15 cellular contexts compared by ENCODE assay signal in genomic region chr2:120972286-120972685, GRCh38.
DNase-seq lines count a peak whose midpoint lies in the region; ATAC-seq and TF ChIP-seq lines count a peak whose summit lies in the region.
"Had no signal": no experiment of that assay in that cellular context is flagged by ENCODE, and none has a peak within 500 bp of the region (broad histone marks: within the 10 kb centered on the region; RNA-seq: fewer than 3 reads in every experiment).

No MANE protein-coding gene starts in this region.

- peak; percentile 9 for DNase-seq in Right ventricle myocardium inferior (ENCODE audit: missing footprints)
- DNase-seq in Right ventricle myocardium superior, result no peak
- peak; percentile 64 for DNase-seq in NCI-H2196 (lab: John Stamatoyannopoulos, UW; ENCODE audit: unreplicated experiment)
- no peak for DNase-seq in glutamatergic neuron
- no peak for DNase-seq in activated CD4-positive, alpha-beta T cell treated with anti-CD3 and anti-CD28 coated beads, Interleukin-2, amount 10 ng/mL, durations not matched to agents 7 days and 5 days
- no peak for DNase-seq in activated T-cell treated with anti-CD3 and anti-CD28 coated beads, Interleukin-2, amount 50 U/mL, for 72 hours
- no peak for DNase-seq in HuH-7 (ENCODE audit: low spot score)
- DNase-seq: ACHN; CD4-positive, CD25-positive, alpha-beta regulatory T cell; HFFc6; MG63; NCI-H1092 treated with DMSO at 0.1 percent for 48 hours; NCI-H1930; NCI-H446; T-cell had no signal

- peak overlapping the region; percentile 8 for H3K27ac Mint-ChIP-seq in glutamatergic neuron (ENCODE audit: unreplicated experiment)
- H3K27ac Mint-ChIP-seq in activated CD4-positive, alpha-beta T cell treated with anti-CD3 and anti-CD28 coated beads, Interleukin-2, amount 10 ng/mL, durations not matched to agents 7 days and 5 days, result no peak overlapping the region
- H3K27ac Mint-ChIP-seq in activated T-cell treated with anti-CD3 and anti-CD28 coated beads, Interleukin-2, amount 50 U/mL, for 72 hours, result no peak overlapping the region
- H3K27ac Mint-ChIP-seq: CD4-positive, CD25-positive, alpha-beta regulatory T cell; HFFc6; T-cell had no signal

- intact Hi-C loops in Right ventricle myocardium inferior (cut with DNase I), result no loop called here
- intact Hi-C loops in Right ventricle myocardium superior (cut with DNase I), result no loop called here

- H3K4me1 Mint-ChIP-seq in glutamatergic neuron (ENCODE audit: low read depth, unreplicated experiment), result no peaks in the 10 kb centered on the region
- H3K4me1 Mint-ChIP-seq in activated CD4-positive, alpha-beta T cell treated with anti-CD3 and anti-CD28 coated beads, Interleukin-2, amount 10 ng/mL, durations not matched to agents 7 days and 5 days, result no peaks in the 10 kb centered on the region
- no peaks in the 10 kb centered on the region for H3K4me1 Mint-ChIP-seq in activated T-cell treated with anti-CD3 and anti-CD28 coated beads, Interleukin-2, amount 50 U/mL, for 72 hours (ENCODE audit: low read depth)
- H3K4me1 Mint-ChIP-seq: CD4-positive, CD25-positive, alpha-beta regulatory T cell; T-cell had no signal

- ATAC-seq in Right ventricle myocardium inferior, result no peak
- no peak for ATAC-seq in Right ventricle myocardium superior (ENCODE audit: poor library complexity)
- ATAC-seq in activated T-cell treated with anti-CD3 and anti-CD28 coated beads, Interleukin-2, amount 50 U/mL, for 72 hours (replicated peaks in 1 of 2), result no peak
- ATAC-seq: T-cell had no signal

- no peak overlapping the region for H3K4me3 Mint-ChIP-seq in glutamatergic neuron (ENCODE audit: unreplicated experiment)
- H3K4me3 Mint-ChIP-seq in activated CD4-positive, alpha-beta T cell treated with anti-CD3 and anti-CD28 coated beads, Interleukin-2, amount 10 ng/mL, durations not matched to agents 7 days and 5 days, result no peak overlapping the region
- H3K4me3 Mint-ChIP-seq in activated T-cell treated with anti-CD3 and anti-CD28 coated beads, Interleukin-2, amount 50 U/mL, for 72 hours, result no peak overlapping the region
- H3K4me3 Mint-ChIP-seq: CD4-positive, CD25-positive, alpha-beta regulatory T cell; HFFc6; T-cell had no signal

- CTCF ChIA-PET in activated CD4-positive, alpha-beta T cell treated with anti-CD3 and anti-CD28 coated beads, Interleukin-2, amount 10 ng/mL, durations not matched to agents 7 days and 5 days (lab: Charles Lee), result no interaction called here

- no peak for TF ChIP-seq CTCF in glutamatergic neuron (IDR thresholded peaks at IDR 0.05; ENCODE audit: partially characterized antibody, unreplicated experiment)

- peaks cover 4% of the 10 kb centered on the region for H3K36me3 Mint-ChIP-seq in glutamatergic neuron (ENCODE audit: unreplicated experiment)
- no peaks in the 10 kb centered on the region for H3K36me3 Mint-ChIP-seq in activated CD4-positive, alpha-beta T cell treated with anti-CD3 and anti-CD28 coated beads, Interleukin-2, amount 10 ng/mL, durations not matched to agents 7 days and 5 days (ENCODE audit: low read depth)
- H3K36me3 Mint-ChIP-seq in activated T-cell treated with anti-CD3 and anti-CD28 coated beads, Interleukin-2, amount 50 U/mL, for 72 hours (ENCODE audit: insufficient read depth in 2 of 2), result no peaks in the 10 kb centered on the region
- H3K36me3 Mint-ChIP-seq: CD4-positive, CD25-positive, alpha-beta regulatory T cell; T-cell had no signal

- H3K9me3 Mint-ChIP-seq in glutamatergic neuron (ENCODE audit: unreplicated experiment), result no peaks in the 10 kb centered on the region
- H3K9me3 Mint-ChIP-seq in activated CD4-positive, alpha-beta T cell treated with anti-CD3 and anti-CD28 coated beads, Interleukin-2, amount 10 ng/mL, durations not matched to agents 7 days and 5 days, result no peaks in the 10 kb centered on the region
- no peaks in the 10 kb centered on the region for H3K9me3 Mint-ChIP-seq in activated T-cell treated with anti-CD3 and anti-CD28 coated beads, Interleukin-2, amount 50 U/mL, for 72 hours
- H3K9me3 Mint-ChIP-seq: T-cell had no signal

- POLR2A ChIA-PET in activated CD4-positive, alpha-beta T cell treated with anti-CD3 and anti-CD28 coated beads, Interleukin-2, amount 10 ng/mL, durations not matched to agents 7 days and 5 days (lab: Charles Lee), result no interaction called here

- H3K27me3 Mint-ChIP-seq in glutamatergic neuron (ENCODE audit: unreplicated experiment), result peaks cover 4% of the 10 kb centered on the region
- no peaks in the 10 kb centered on the region for H3K27me3 Mint-ChIP-seq in activated CD4-positive, alpha-beta T cell treated with anti-CD3 and anti-CD28 coated beads, Interleukin-2, amount 10 ng/mL, durations not matched to agents 7 days and 5 days
- H3K27me3 Mint-ChIP-seq in activated T-cell treated with anti-CD3 and anti-CD28 coated beads, Interleukin-2, amount 50 U/mL, for 72 hours (ENCODE audit: low read depth), result no peaks in the 10 kb centered on the region
- H3K27me3 Mint-ChIP-seq: CD4-positive, CD25-positive, alpha-beta regulatory T cell; T-cell had no signal

Comparison
In these comparisons a context has a peak if more than half of its experiments do, and no peak if none do; other contexts are left out.
1. DNase-seq: peak in Right ventricle myocardium inferior (single experiment) and NCI-H2196 (single experiment); none in Right ventricle myocardium superior (single experiment), glutamatergic neuron (single experiment), activated CD4-positive, alpha-beta T cell treated with anti-CD3 and anti-CD28 coated beads, Interleukin-2, amount 10 ng/mL, durations not matched to agents 7 days and 5 days (single experiment), activated T-cell treated with anti-CD3 and anti-CD28 coated beads, Interleukin-2, amount 50 U/mL, for 72 hours (0 of 2) and HuH-7 (single experiment).